ENCODE assay signal across 22 cellular contexts in genomic region chr13:27808866-27809546, GRCh38. TPM values are rescaled to one million over a fixed set of nuclear protein-coding genes. Genes with fewer than 3 reads are reported as not detected.
A peak's percentile ranks its signal among the peaks of the same experiment; 100 is the strongest.
DNase-seq lines count a peak whose midpoint lies in the region; ATAC-seq, FAIRE-seq and TF ChIP-seq lines count a peak whose summit lies in the region.
"Had no signal": no experiment of that assay in that cellular context is flagged by ENCODE, and none has a peak within 500 bp of the region (broad histone marks: within the 10 kb centered on the region; RNA-seq: fewer than 3 reads in every experiment).

No MANE protein-coding gene starts in this region.

- TF ChIP-seq CTCF in HEK293 (tag by site-specific recombination; IDR thresholded peaks at IDR 0.05), result no peak
- TF ChIP-seq CTCF in mammary epithelial cell (conservative IDR thresholded peaks at IDR 0.05 in 1 of 2, IDR thresholded peaks at IDR 0.05 in 1 of 2; ENCODE audit: extremely low read depth in 1 of 2, insufficient read depth in 1 of 2, low read depth in 1 of 2, low read length in 2 of 2), result no peak

- CTCF ChIA-PET in HEK293 (lab: Yijun Ruan, JAX), result interaction anchor here (2.3 kb wide), 1 partner anchor 17 kb away, joined by 8 read pairs; no protein-coding TSS in a partner anchor
- CTCF ChIA-PET in mammary epithelial cell (lab: Charles Lee; ENCODE audit: low non-redundant PET), result interaction anchor here (0.6 kb wide), 1 partner anchor 335 kb away, joined by 3 read pairs; no protein-coding TSS in a partner anchor

- dilution Hi-C loops in mammary epithelial cell (cut with HindIII; ENCODE audit: low sequenced_read_pairs), result no loop called here

- no peak overlapping the region for H3K27ac ChIP-seq in HEK293 (ENCODE audit: extremely low read depth, low read depth, low read length)
- peak overlapping the region; percentile 75 for H3K27ac ChIP-seq in mammary epithelial cell (ENCODE audit: insufficient read depth, low read depth, low read length)

- BruUV-seq in mammary epithelial cell (replicated peaks; lab: Mats Ljungman, UMichigan), result no TSS peak

- no peaks in the 10 kb centered on the region for H3K27me3 ChIP-seq in mammary epithelial cell (ENCODE audit: insufficient read depth, low read length)

- H3K4me3 ChIP-seq in HEK293 (ENCODE audit: low read depth, low read length) (no peak overlapping the region), mammary epithelial cell (replicated peaks in 1 of 3; ENCODE audit: insufficient read depth in 1 of 3, low read depth in 2 of 3, low read length in 3 of 3) (no peak overlapping the region)
- H3K4me3 ChIP-seq: GM23338 had no signal

- WGBS in mammary epithelial cell (ENCODE audit: low coverage, missing lambda C conversion rate), result 40% methylated on average over 5 of the region's 5 CpGs

- no peak overlapping the region for H3K9ac ChIP-seq in mammary epithelial cell (ENCODE audit: insufficient read depth, low read length)

- H4K20me1 ChIP-seq in mammary epithelial cell (ENCODE audit: insufficient read depth, low read length), result no peaks in the 10 kb centered on the region

- H3K4me1 ChIP-seq in HEK293 (ENCODE audit: control insufficient read depth, insufficient read depth, low read length) (no peaks in the 10 kb centered on the region), mammary epithelial cell (ENCODE audit: insufficient read depth, low read length) (peaks cover 27% of the 10 kb centered on the region)
- H3K4me1 ChIP-seq: BE2C had no signal

- intact Hi-C loops in mammary epithelial cell (cut with micrococcal nuclease), result loop anchor here (1.0 to 5.0 kb wide), 2 partner anchors 17 to 187 kb away; partner anchors contain the start of genes GSX1, LNX2 and POLR1D

- H2AFZ ChIP-seq in mammary epithelial cell (ENCODE audit: low read depth, low read length), result peak overlapping the region; percentile 65
- H2AFZ ChIP-seq: GM23338 had no signal

- H3K79me2 ChIP-seq in mammary epithelial cell (ENCODE audit: insufficient read depth, low read length), result no peaks in the 10 kb centered on the region

- peak; percentile 6 for DNase-seq in RCC 7860 (ENCODE audit: low spot score)
- peak; percentile 94 for DNase-seq in mammary epithelial cell
- DNase-seq in kidney tubule cell (ENCODE audit: low spot score), result peak; percentile 12
- DNase-seq in DMS53 (lab: John Stamatoyannopoulos, UW), result no peak
- DNase-seq in MV-4-11 (lab: John Stamatoyannopoulos, UW), result no peak
- DNase-seq: BE2C; CD4-positive, alpha-beta T cell; IMR-90; Kasumi-1; NCI-H1417; NCI-H1930; NCI-H2171; NCI-H446 treated with DMSO at 0.1 percent for 48 hours; NCI-H774; SIG-M5 had no signal

- H3K4me2 ChIP-seq in mammary epithelial cell (ENCODE audit: insufficient read depth, low read depth, low read length), result peak overlapping the region; percentile 34

- POLR2A ChIA-PET in HEK293 (lab: Yijun Ruan, JAX), result no interaction called here

- H3K9me3 ChIP-seq in HEK293 (ENCODE audit: control insufficient read depth, insufficient read depth, low read depth, low read length) (no peaks in the 10 kb centered on the region), mammary epithelial cell (replicated peaks; ENCODE audit: insufficient read depth, low read length) (no peaks in the 10 kb centered on the region)
- H3K9me3 ChIP-seq: BE2C had no signal

- in situ Hi-C loops in mammary epithelial cell (cut with MboI; ENCODE audit: low sequenced_read_pairs in 2 of 2), result loop anchor here in 1 of 2 donors (25.0 kb wide), 1 partner anchor 147 kb away; no protein-coding TSS in a partner anchor

- H3K36me3 ChIP-seq in HEK293 (ENCODE audit: control insufficient read depth in 2 of 2, insufficient read depth in 1 of 2, low read length in 2 of 2) (no peaks in the 10 kb centered on the region), mammary epithelial cell (ENCODE audit: insufficient read depth, low read length) (no peaks in the 10 kb centered on the region)
- H3K36me3 ChIP-seq: BE2C had no signal

- no peak for ATAC-seq in GM18861 (IDR thresholded peaks at IDR 0.05; ENCODE audit: unreplicated experiment)
- ATAC-seq: GM23338, Panc1 had no signal

- FAIRE-seq in RCC 7860 (lab: Jason Lieb, UNC), result no peak

TF ChIP-seq in HEK293, 187 proteins besides CTCF, POLR2A, EP300 and RAD21:
- TF ChIP-seq, protein P1, sequence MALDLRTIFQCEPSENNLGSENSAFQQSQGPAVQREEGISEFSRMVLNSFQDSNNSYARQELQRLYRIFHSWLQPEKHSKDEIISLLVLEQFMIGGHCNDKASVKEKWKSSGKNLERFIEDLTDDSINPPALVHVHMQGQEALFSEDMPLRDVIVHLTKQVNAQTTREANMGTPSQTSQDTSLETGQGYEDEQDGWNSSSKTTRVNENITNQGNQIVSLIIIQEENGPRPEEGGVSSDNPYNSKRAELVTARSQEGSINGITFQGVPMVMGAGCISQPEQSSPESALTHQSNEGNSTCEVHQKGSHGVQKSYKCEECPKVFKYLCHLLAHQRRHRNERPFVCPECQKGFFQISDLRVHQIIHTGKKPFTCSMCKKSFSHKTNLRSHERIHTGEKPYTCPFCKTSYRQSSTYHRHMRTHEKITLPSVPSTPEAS (tag by site-specific recombination; IDR thresholded peaks at IDR 0.05), result no peak
- TF ChIP-seq ZNF10 (tag by site-specific recombination; IDR thresholded peaks at IDR 0.05), result 0 out of 2 replicates have a peak, but pooled peaks have one; percentile 41

RNA-seq across cellular contexts. Expression of gene GSX1, which starts 16.7 kb away (rescaled TPM):
- not detected for total RNA-seq in mammary epithelial cell
- not detected for polyA plus RNA-seq in mammary epithelial cell
- not detected for polyA minus RNA-seq in mammary epithelial cell
- total RNA-seq: CD4-positive, alpha-beta T cell; G401; GM23338; HT-29; IMR-90 had no signal
- polyA plus RNA-seq: AG04450, GM23338, IMR-90 had no signal

Comparison
In these comparisons a context has a peak if more than half of its experiments do, and no peak if none do; other contexts are left out.
1. DNase-seq: peak in RCC 7860 (single experiment), mammary epithelial cell (single experiment) and kidney tubule cell (single experiment); none in DMS53 (single experiment) and MV-4-11 (single experiment).